21 cellular contexts compared by ENCODE assay signal in the genomic region with DNA sequence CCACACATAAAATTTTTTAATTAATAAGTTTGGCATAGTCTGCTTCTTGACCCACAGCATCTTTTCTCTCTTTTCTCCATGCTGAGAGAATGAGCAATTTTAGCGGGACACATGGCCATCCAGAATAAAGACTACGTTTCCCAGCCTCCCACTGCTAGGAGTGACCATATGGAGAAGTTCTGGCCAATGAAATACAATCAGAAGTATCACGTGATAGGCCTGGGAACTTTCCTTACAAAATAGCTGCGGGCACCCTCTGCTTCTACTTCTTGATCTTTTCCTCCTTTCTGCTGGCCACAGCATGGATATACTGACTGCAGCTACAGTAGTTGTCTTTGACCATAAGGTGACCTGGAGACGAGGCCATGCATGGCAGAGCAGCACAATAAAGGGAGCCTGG.
DNase-seq lines count a peak whose midpoint lies in the region; ATAC-seq, FAIRE-seq and TF ChIP-seq lines count a peak whose summit lies in the region.
"Had no signal": no experiment of that assay in that cellular context is flagged by ENCODE, and none has a peak within 500 bp of the region (broad histone marks: within the 10 kb centered on the region; RNA-seq: fewer than 3 reads in every experiment).

No MANE protein-coding gene starts in this region.

- no peak for TF ChIP-seq CTCF in HCT116 (IDR thresholded peaks at IDR 0.05 in 2 of 3, conservative IDR thresholded peaks at IDR 0.05 in 1 of 3; ENCODE audit: borderline replicate concordance in 1 of 3, insufficient read depth in 1 of 3, low read depth in 2 of 3, low read length in 2 of 3)
- no peak for TF ChIP-seq CTCF in NB4 (IDR thresholded peaks at IDR 0.05; ENCODE audit: low read depth, low read length)
- TF ChIP-seq CTCF in astrocyte (IDR thresholded peaks at IDR 0.05; ENCODE audit: insufficient read depth, low read depth, low read length): no peak
- no peak for TF ChIP-seq CTCF in GM13977 (IDR thresholded peaks at IDR 0.05; ENCODE audit: extremely low read depth, insufficient read depth, missing control alignments)

- no peak for TF ChIP-seq RAD21 in HCT116 (IDR thresholded peaks at IDR 0.05; ENCODE audit: low read depth)

- H3K27ac ChIP-seq in HCT116 (ENCODE audit: low read depth, low read length) (no peak overlapping the region), astrocyte (ENCODE audit: low read depth, low read length) (no peak overlapping the region), stomach smooth muscle (ENCODE audit: low read length) (peak overlapping the region; percentile 18)
- H3K27ac ChIP-seq: colonic mucosa, heart left ventricle had no signal

- TF ChIP-seq POLR2A in HCT116 (IDR thresholded peaks at IDR 0.05; ENCODE audit: borderline replicate concordance, extremely low read depth, insufficient read depth, insufficient read length): no peak
- no peak for TF ChIP-seq POLR2A in NB4 (IDR thresholded peaks at IDR 0.05; ENCODE audit: extremely low read depth, insufficient read length)

- H3K36me3 Mint-ChIP-seq in astrocyte (ENCODE audit: low read depth, unreplicated experiment): no peaks in the 10 kb centered on the region
- H3K36me3 Mint-ChIP-seq: stimulated activated effector memory CD8-positive, alpha-beta T cell treated with anti-CD3 and anti-CD28 coated beads, Interleukin-12 subunit alpha, Interleukin-12 subunit beta, amount 100 ng/mL, for 72 hours had no signal

- H3K79me2 ChIP-seq in HCT116 (ENCODE audit: insufficient read depth, low read length) (no peaks in the 10 kb centered on the region), astrocyte (ENCODE audit: insufficient read depth, low read length) (no peaks in the 10 kb centered on the region)

- no TSS peak for BruUV-seq in HCT116 (replicated peaks; lab: Mats Ljungman, UMichigan)

- peak; percentile 74 for ATAC-seq in HCT116
- ATAC-seq: Panc1; stimulated activated effector memory CD8-positive, alpha-beta T cell treated with anti-CD3 and anti-CD28 coated beads, Interleukin-12 subunit alpha, Interleukin-12 subunit beta, amount 100 ng/mL, for 72 hours had no signal

- H3K9me3 Mint-ChIP-seq in astrocyte (ENCODE audit: unreplicated experiment): no peaks in the 10 kb centered on the region
- H3K9me3 Mint-ChIP-seq: activated CD4-positive, alpha-beta T cell treated with anti-CD3 and anti-CD28 coated beads, Interleukin-2, amount 10 ng/mL, durations not matched to agents 24 days and 14 days; activated T-helper 2 cell treated with anti-CD3 and anti-CD28 coated beads, Interferon-gamma antibody, Interleukin-2, Interleukin-4, amounts not matched to agents 10 μg/mL and 5 μg/mL and 100 μg/mL, durations not matched to agents 14 hours and 24 hours and 36 hours; HFFc6; stimulated activated effector memory CD8-positive, alpha-beta T cell treated with anti-CD3 and anti-CD28 coated beads, Interleukin-12 subunit alpha, Interleukin-12 subunit beta, amount 100 ng/mL, for 72 hours had no signal

- H3K9me2 ChIP-seq in HCT116 (ENCODE audit: insufficient read depth): no peaks in the 10 kb centered on the region

- H3K4me3 ChIP-seq in HCT116 (replicated peaks in 1 of 2; ENCODE audit: low read depth in 1 of 2, low read length in 2 of 2) (no peak overlapping the region), NB4 (ENCODE audit: low read depth, low read length) (no peak overlapping the region), astrocyte (ENCODE audit: insufficient read depth, low read depth, low read length) (no peak overlapping the region), stomach smooth muscle (ENCODE audit: low read length in 2 of 2) (no peak overlapping the region)
- H3K4me3 ChIP-seq: colonic mucosa, heart left ventricle, lung, sigmoid colon, thoracic aorta had no signal

- no peak overlapping the region for H3K9ac ChIP-seq in HCT116 (ENCODE audit: low read length)
- H3K9ac ChIP-seq in astrocyte (ENCODE audit: low read length): no peak overlapping the region
- no peak overlapping the region for H3K9ac ChIP-seq in stomach smooth muscle (ENCODE audit: low read length in 2 of 2)

- POLR2A ChIA-PET in HCT116 (lab: Charles Lee): no interaction called here

- H2AFZ ChIP-seq in HCT116 (ENCODE audit: low read depth, low read length, poor library complexity, severe bottlenecking) (no peak overlapping the region), astrocyte (ENCODE audit: low read depth, low read length) (no peak overlapping the region)

- H3K27me3 Mint-ChIP-seq in astrocyte (ENCODE audit: low read depth, unreplicated experiment): no peaks in the 10 kb centered on the region
- H3K27me3 Mint-ChIP-seq: activated CD4-positive, alpha-beta T cell treated with anti-CD3 and anti-CD28 coated beads, Interleukin-2, amount 10 ng/mL, durations not matched to agents 24 days and 14 days had no signal

- H3K4me3 Mint-ChIP-seq in astrocyte (ENCODE audit: unreplicated experiment): no peak overlapping the region
- H3K4me3 Mint-ChIP-seq: activated CD4-positive, alpha-beta T cell treated with anti-CD3 and anti-CD28 coated beads, Interleukin-2, amount 10 ng/mL, durations not matched to agents 24 days and 14 days; B cell; HFFc6; stimulated activated effector memory CD8-positive, alpha-beta T cell treated with anti-CD3 and anti-CD28 coated beads, Interleukin-12 subunit alpha, Interleukin-12 subunit beta, amount 100 ng/mL, for 72 hours had no signal

- RAD21 ChIA-PET in HCT116 (lab: Charles Lee; ENCODE audit: low non-redundant PET in 1 of 2, low total read pairs in 2 of 2, uncharacterized antibody in 2 of 2, unreplicated experiment in 2 of 2): no interaction called here

- DNase-seq in HCT116 (ENCODE audit: low read depth, low spot score) (no peak), NB4 (ENCODE audit: low read depth) (peak; percentile 58), astrocyte (ENCODE audit: low read depth) (no peak), GM13977 (ENCODE audit: low spot score) (no peak), SW 1271 (lab: John Stamatoyannopoulos, UW) (no peak), NCI-H1436 (lab: John Stamatoyannopoulos, UW) (no peak)
- DNase-seq: activated CD4-positive, alpha-beta T cell treated with anti-CD3 and anti-CD28 coated beads, Interleukin-2, amount 10 ng/mL, durations not matched to agents 24 days and 14 days; colonic mucosa; heart left ventricle; HFFc6; NCI-H1105 treated with DMSO at 0.1 percent for 48 hours; NCI-H526; sigmoid colon had no signal

- no peak overlapping the region for H3K4me2 ChIP-seq in HCT116 (ENCODE audit: low read length)
- H3K4me2 ChIP-seq in astrocyte (ENCODE audit: low read length): no peak overlapping the region

- peaks cover 8 to 14% of the 10 kb centered on the region in 2 experiments; a peak in 3 of 4 replicates for H3K4me1 ChIP-seq in HCT116 (ENCODE audit: control insufficient read depth in 1 of 2, insufficient read depth in 2 of 2, low read length in 2 of 2)
- no peaks in the 10 kb centered on the region for H3K4me1 ChIP-seq in astrocyte (ENCODE audit: insufficient read depth, low read length)
- peaks cover 15% of the 10 kb centered on the region for H3K4me1 ChIP-seq in stomach smooth muscle (ENCODE audit: control insufficient read depth, insufficient read depth, low read length)
- H3K4me1 ChIP-seq: colonic mucosa had no signal

- H3K36me3 ChIP-seq in HCT116 (ENCODE audit: control insufficient read depth in 1 of 2, insufficient read depth in 2 of 2, low read length in 2 of 2) (no peaks in the 10 kb centered on the region), astrocyte (ENCODE audit: insufficient read depth, low read length) (no peaks in the 10 kb centered on the region), stomach smooth muscle (ENCODE audit: control insufficient read depth in 2 of 2, insufficient read depth in 2 of 2, low read length in 2 of 2) (no peaks in the 10 kb centered on the region)
- H3K36me3 ChIP-seq: colonic mucosa, heart left ventricle, sigmoid colon, thoracic aorta had no signal

- in situ Hi-C loops in GM13977 (cut with MboI; ENCODE audit: low pct_unique_long_range_greater_than_20kb, low sequenced_read_pairs, unreplicated experiment): no loop called here

- no peak overlapping the region for H3K27ac Mint-ChIP-seq in astrocyte (ENCODE audit: unreplicated experiment)
- H3K27ac Mint-ChIP-seq: activated CD4-positive, alpha-beta T cell treated with anti-CD3 and anti-CD28 coated beads, Interleukin-2, amount 10 ng/mL, durations not matched to agents 24 days and 14 days; activated T-helper 2 cell treated with anti-CD3 and anti-CD28 coated beads, Interferon-gamma antibody, Interleukin-2, Interleukin-4, amounts not matched to agents 10 μg/mL and 5 μg/mL and 100 μg/mL, durations not matched to agents 14 hours and 24 hours and 36 hours; B cell; HFFc6; stimulated activated effector memory CD8-positive, alpha-beta T cell treated with anti-CD3 and anti-CD28 coated beads, Interleukin-12 subunit alpha, Interleukin-12 subunit beta, amount 100 ng/mL, for 72 hours had no signal

- intact Hi-C loops in HCT116 (cut with micrococcal nuclease): no loop called here

- H3K4me1 Mint-ChIP-seq in astrocyte (ENCODE audit: low read depth, unreplicated experiment): peaks cover 9% of the 10 kb centered on the region
- H3K4me1 Mint-ChIP-seq: B cell had no signal

- H3K9me3 ChIP-seq in HCT116 (ENCODE audit: control insufficient read depth in 1 of 2, insufficient read depth in 1 of 2, low read depth in 1 of 2, low read length in 2 of 2) (no peaks in the 10 kb centered on the region), astrocyte (ENCODE audit: insufficient read depth, low read depth, low read length) (no peaks in the 10 kb centered on the region), stomach smooth muscle (ENCODE audit: control insufficient read depth in 2 of 2, low read length in 2 of 2) (no peaks in the 10 kb centered on the region)
- H3K9me3 ChIP-seq: colonic mucosa, heart left ventricle, sigmoid colon, thoracic aorta had no signal

- FAIRE-seq in astrocyte (lab: Jason Lieb, UNC): peak; percentile 67
- FAIRE-seq: GM12891 had no signal

- H4K20me1 ChIP-seq in HCT116 (ENCODE audit: insufficient read depth): no peaks in the 10 kb centered on the region
- no peaks in the 10 kb centered on the region for H4K20me1 ChIP-seq in astrocyte (ENCODE audit: insufficient read depth, low read length)

- H3K27me3 ChIP-seq in HCT116 (ENCODE audit: insufficient read depth, low read length) (no peaks in the 10 kb centered on the region), astrocyte (ENCODE audit: insufficient read depth, low read length) (no peaks in the 10 kb centered on the region), stomach smooth muscle (ENCODE audit: control insufficient read depth in 1 of 2, insufficient read depth in 2 of 2, low read length in 2 of 2) (peaks cover 0 to 4% of the 10 kb centered on the region in 2 donors)
- H3K27me3 ChIP-seq: colonic mucosa had no signal

- CTCF ChIA-PET in HCT116 (lab: Charles Lee): no interaction called here

TF ChIP-seq in HCT116, 20 proteins besides CTCF, POLR2A, EP300 and RAD21 (continues in another document):
- TF ChIP-seq TCF7L2 (IDR thresholded peaks at IDR 0.05; ENCODE audit: borderline replicate concordance, extremely low read depth, insufficient read depth, insufficient read length) (no peak), EGR1 (IDR thresholded peaks at IDR 0.05; ENCODE audit: low read depth) (no peak), ZFX (IDR thresholded peaks at IDR 0.05) (no peak)
